Comparison of ENCODE assay signal across 8 cellular contexts in genomic region chr12:104286538-104287482, GRCh38. TPM values are rescaled to one million over a fixed set of nuclear protein-coding genes. Genes with fewer than 3 reads are reported as not detected.
A peak's percentile ranks its signal among the peaks of the same experiment; 100 is the strongest.
DNase-seq lines count a peak whose midpoint lies in the region; ATAC-seq and TF ChIP-seq lines count a peak whose summit lies in the region.

No MANE protein-coding gene starts in this region.

- DNase-seq in NCI-H146 (lab: John Stamatoyannopoulos, UW) (peak; percentile 95), amygdala (lab: John Stamatoyannopoulos, UW) (peak; percentile 43 to 99 (median 82)), left ventricle myocardium superior (peak; percentile 95), progenitor cell of endocrine pancreas (ENCODE audit: low spot score, unreplicated experiment) (peak; percentile 67)

- intact Hi-C loops in left ventricle myocardium superior (cut with micrococcal nuclease), result loop anchor here (2.0 kb wide), 1 partner anchor 66 kb away; no protein-coding TSS in a partner anchor

- ATAC-seq in HG02870 (IDR thresholded peaks at IDR 0.05; ENCODE audit: unreplicated experiment), result peak; percentile 90
- ATAC-seq in left ventricle myocardium superior, result peak; percentile 91

- peak overlapping the region; percentile 99 for H3K27ac Mint-ChIP-seq in T-helper 1 cell treated with Interleukin-12 subunit alpha and Interleukin-12 subunit beta and Interleukin-4 antibody, amounts not matched to agents 30 μg/mL and 1 μg/mL, for 36 hours
- peak overlapping the region; percentile 100 for H3K27ac Mint-ChIP-seq in progenitor cell of endocrine pancreas

- no peaks in the 10 kb centered on the region for H3K9me3 Mint-ChIP-seq in T-helper 1 cell treated with Interleukin-12 subunit alpha and Interleukin-12 subunit beta and Interleukin-4 antibody, amounts not matched to agents 30 μg/mL and 1 μg/mL, for 36 hours
- H3K9me3 Mint-ChIP-seq in progenitor cell of endocrine pancreas (ENCODE audit: low read depth), result peaks cover 3% of the 10 kb centered on the region

- H3K27ac ChIP-seq in urinary bladder (ENCODE audit: low read depth), result peak overlapping the region; percentile 96

- H3K4me3 Mint-ChIP-seq in T-helper 1 cell treated with Interleukin-12 subunit alpha and Interleukin-12 subunit beta and Interleukin-4 antibody, amounts not matched to agents 30 μg/mL and 1 μg/mL, for 36 hours, result peak overlapping the region; percentile 98
- peak overlapping the region; percentile 100 for H3K4me3 Mint-ChIP-seq in progenitor cell of endocrine pancreas (ENCODE audit: low read depth)

- peaks cover 4% of the 10 kb centered on the region for H3K36me3 Mint-ChIP-seq in T-helper 1 cell treated with Interleukin-12 subunit alpha and Interleukin-12 subunit beta and Interleukin-4 antibody, amounts not matched to agents 30 μg/mL and 1 μg/mL, for 36 hours (ENCODE audit: low read depth)
- H3K36me3 Mint-ChIP-seq in progenitor cell of endocrine pancreas (ENCODE audit: insufficient read depth), result peaks cover 1% of the 10 kb centered on the region

- no peaks in the 10 kb centered on the region for H3K27me3 Mint-ChIP-seq in T-helper 1 cell treated with Interleukin-12 subunit alpha and Interleukin-12 subunit beta and Interleukin-4 antibody, amounts not matched to agents 30 μg/mL and 1 μg/mL, for 36 hours (ENCODE audit: low read depth)
- H3K27me3 Mint-ChIP-seq in progenitor cell of endocrine pancreas, result no peaks in the 10 kb centered on the region

- WGBS in urinary bladder, result under 1% methylated on average over 40 of the region's 40 CpGs

- TF ChIP-seq POLR2A in GM15510 (IDR thresholded peaks at IDR 0.05; ENCODE audit: borderline replicate concordance, extremely low read depth, insufficient read length), result peak; percentile 79

- H3K4me3 ChIP-seq in urinary bladder (ENCODE audit: low read depth, low read length), result peak overlapping the region; percentile 89

- peaks cover 21% of the 10 kb centered on the region for H3K4me1 Mint-ChIP-seq in T-helper 1 cell treated with Interleukin-12 subunit alpha and Interleukin-12 subunit beta and Interleukin-4 antibody, amounts not matched to agents 30 μg/mL and 1 μg/mL, for 36 hours (ENCODE audit: low read depth)
- H3K4me1 Mint-ChIP-seq in progenitor cell of endocrine pancreas (ENCODE audit: low read depth), result peaks cover 25% of the 10 kb centered on the region

- no peaks in the 10 kb centered on the region for H3K4me1 ChIP-seq in urinary bladder (ENCODE audit: insufficient read depth)

- no peak for TF ChIP-seq CTCF in progenitor cell of endocrine pancreas (IDR thresholded peaks at IDR 0.05; ENCODE audit: unreplicated experiment)

- H3K36me3 ChIP-seq in urinary bladder (ENCODE audit: insufficient read depth), result no peaks in the 10 kb centered on the region

RNA-seq across cellular contexts. Expression of gene EID3, which starts 16.7 kb away (rescaled TPM):
- total RNA-seq in left ventricle myocardium superior (0.97 TPM), progenitor cell of endocrine pancreas (2.8 and 2.9 TPM in 2 replicates), urinary bladder (7.7 TPM)
- polyA plus RNA-seq in urinary bladder, result 2.2 TPM

Comparison
In these comparisons a context has a peak if more than half of its experiments do, and no peak if none do; other contexts are left out.
1. Peak in every context shown above with its lines: DNase-seq, ATAC-seq, H3K4me3 ChIP-seq and H3K27ac ChIP-seq.